In the genomic region with DNA sequence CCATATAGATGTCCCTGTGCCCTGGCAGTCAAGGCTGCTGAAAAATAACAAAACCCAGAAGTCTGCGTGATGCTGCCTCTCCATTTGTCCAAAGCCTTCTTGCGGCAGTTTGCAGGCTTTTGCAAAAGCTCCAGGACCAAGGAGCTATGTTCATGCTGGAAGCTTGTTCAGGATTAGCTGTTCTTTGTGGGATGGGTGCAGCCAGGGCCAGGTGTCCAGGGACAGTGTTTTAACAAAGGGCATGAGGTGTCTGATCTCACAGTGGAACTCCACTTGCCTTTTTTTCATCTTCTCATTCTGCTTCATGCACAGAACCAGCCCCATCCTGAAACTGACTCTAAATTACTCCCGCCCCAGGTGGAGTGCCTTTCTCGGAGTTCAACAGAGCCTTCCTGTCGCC, we compare ENCODE assay signal across 35 cellular contexts. TPM values are rescaled to one million over a fixed set of nuclear protein-coding genes. Genes with fewer than 3 reads are reported as not detected.
"Had no signal": no experiment of that assay in that cellular context is flagged by ENCODE, and none has a peak within 500 bp of the region (broad histone marks: within the 10 kb centered on the region; RNA-seq: fewer than 3 reads in every experiment).

No MANE protein-coding gene starts in this region.

- H3K9me3 ChIP-seq: body of pancreas, esophagus muscularis mucosa, gastroesophageal sphincter had no signal

- H3K27me3 ChIP-seq: body of pancreas, cardiac muscle cell, esophagus muscularis mucosa, gastroesophageal sphincter had no signal

- ATAC-seq: activated CD4-positive, alpha-beta T cell treated with anti-CD3 and anti-CD28 coated beads for 36 hours; activated CD8-positive, alpha-beta memory T cell treated with anti-CD3 and anti-CD28 coated beads, Interleukin-2, amount 10 ng/mL, durations not matched to agents 7 days and 5 days; activated CD8-positive, alpha-beta T cell treated with anti-CD3 and anti-CD28 coated beads, Interleukin-2, amount 10 ng/mL, durations not matched to agents 7 days and 5 days; activated naive CD4-positive, alpha-beta T cell treated with anti-CD3 and anti-CD28 coated beads, Interleukin-2, amount 50 U/mL, for 72 hours; body of pancreas; foreskin keratinocyte; gastroesophageal sphincter had no signal

- H3K27ac Mint-ChIP-seq: activated CD4-positive, alpha-beta memory T cell treated with anti-CD3 and anti-CD28 coated beads for 36 hours; activated CD4-positive, alpha-beta T cell treated with anti-CD3 and anti-CD28 coated beads for 36 hours; activated CD4-positive, alpha-beta T cell treated with anti-CD3 and anti-CD28 coated beads, Interleukin-2, amount 10 ng/mL, durations not matched to agents 24 days and 14 days; activated CD8-positive, alpha-beta memory T cell treated with anti-CD3 and anti-CD28 coated beads, Interleukin-2, amount 10 ng/mL, durations not matched to agents 7 days and 5 days; activated CD8-positive, alpha-beta T cell treated with anti-CD3 and anti-CD28 coated beads, Interleukin-2, amount 10 ng/mL, durations not matched to agents 7 days and 5 days; activated naive CD4-positive, alpha-beta T cell treated with anti-CD3 and anti-CD28 coated beads for 36 hours; activated naive CD4-positive, alpha-beta T cell treated with anti-CD3 and anti-CD28 coated beads, Interleukin-2, amount 50 U/mL, for 72 hours; activated T-helper 1 cell treated with anti-CD3 and anti-CD28 coated beads, Interleukin-12 subunit alpha, Interleukin-12 subunit beta, Interleukin-2, Interleukin-4 antibody, amounts not matched to agents 30 ng/mL and 10 ng/mL and 1 ng/mL, durations not matched to agents 14 hours and 24 hours and 36 hours; activated T-helper 2 cell treated with anti-CD3 and anti-CD28 coated beads, Interferon-gamma antibody, Interleukin-2, Interleukin-4, amounts not matched to agents 10 μg/mL and 5 μg/mL and 100 μg/mL, durations not matched to agents 14 hours and 24 hours and 36 hours had no signal

- H3K4me1 ChIP-seq: body of pancreas, foreskin keratinocyte had no signal

- DNase-seq: activated CD4-positive, alpha-beta memory T cell treated with anti-CD3 and anti-CD28 coated beads for 36 hours; activated CD4-positive, alpha-beta T cell treated with anti-CD3 and anti-CD28 coated beads for 36 hours; activated CD4-positive, alpha-beta T cell treated with anti-CD3 and anti-CD28 coated beads, Interleukin-2, amount 10 ng/mL, durations not matched to agents 24 days and 14 days; activated CD4-positive, CD25-positive, alpha-beta regulatory T cell; activated CD4-positive, CD25-positive, alpha-beta regulatory T cell treated with anti-CD3 and anti-CD28 coated beads, Interleukin-2, amount 50 U/mL, for 72 hours; activated CD8-positive, alpha-beta memory T cell treated with anti-CD3 and anti-CD28 coated beads, Interleukin-2, amount 10 ng/mL, durations not matched to agents 7 days and 5 days; activated CD8-positive, alpha-beta memory T cell treated with anti-CD3 and anti-CD28 coated beads, Interleukin-2, amount 50 U/mL, for 4 hours; activated CD8-positive, alpha-beta T cell treated with anti-CD3 and anti-CD28 coated beads, Interleukin-2, amount 10 ng/mL, durations not matched to agents 7 days and 5 days; activated effector memory CD4-positive, alpha-beta T cell treated with anti-CD3 and anti-CD28 coated beads, Interleukin-2, amount 50 U/mL, for 16 hours; activated naive CD4-positive, alpha-beta T cell treated with anti-CD3 and anti-CD28 coated beads for 36 hours; activated naive CD8-positive, alpha-beta T cell treated with anti-CD3 and anti-CD28 coated beads, Interleukin-2, amount 10 ng/mL, durations not matched to agents 7 days and 5 days; activated T-cell treated with anti-CD3 and anti-CD28 coated beads, Interleukin-2, amount 50 U/mL, for 1 hour; activated T-cell treated with anti-CD3 and anti-CD28 coated beads, Interleukin-2, amount 50 U/mL, for 48 hours; anterior cingulate cortex; body of pancreas; central memory CD4-positive, alpha-beta T cell; cerebellar nuclear complex; cortex of kidney; dermis blood vessel endothelial cell; effector CD8-positive, alpha-beta T cell; foreskin keratinocyte; T-helper 2 cell had no signal

- H3K36me3 ChIP-seq: cardiac muscle cell, gastroesophageal sphincter had no signal

- H3K36me3 Mint-ChIP-seq: activated CD4-positive, alpha-beta memory T cell treated with anti-CD3 and anti-CD28 coated beads for 36 hours; activated CD8-positive, alpha-beta memory T cell treated with anti-CD3 and anti-CD28 coated beads, Interleukin-2, amount 10 ng/mL, durations not matched to agents 7 days and 5 days had no signal

- H3K27ac ChIP-seq: body of pancreas, cardiac muscle cell, epithelial cell of prostate, esophagus muscularis mucosa, foreskin keratinocyte, gastroesophageal sphincter had no signal

- H3K4me3 ChIP-seq: body of pancreas, cardiac muscle cell, esophagus muscularis mucosa, gastroesophageal sphincter had no signal

- H3K9me3 Mint-ChIP-seq: activated T-helper 1 cell treated with anti-CD3 and anti-CD28 coated beads, Interleukin-12 subunit alpha, Interleukin-12 subunit beta, Interleukin-2, Interleukin-4 antibody, amounts not matched to agents 30 ng/mL and 10 ng/mL and 1 ng/mL, durations not matched to agents 14 hours and 24 hours and 36 hours; activated T-helper 2 cell treated with anti-CD3 and anti-CD28 coated beads, Interferon-gamma antibody, Interleukin-2, Interleukin-4, amounts not matched to agents 10 μg/mL and 5 μg/mL and 100 μg/mL, durations not matched to agents 14 hours and 24 hours and 36 hours had no signal

- H3K4me1 Mint-ChIP-seq: activated CD4-positive, alpha-beta T cell treated with anti-CD3 and anti-CD28 coated beads for 36 hours; activated CD4-positive, alpha-beta T cell treated with anti-CD3 and anti-CD28 coated beads, Interleukin-2, amount 10 ng/mL, durations not matched to agents 24 days and 14 days; activated naive CD8-positive, alpha-beta T cell treated with anti-CD3 and anti-CD28 coated beads, Interleukin-2, amount 10 ng/mL, durations not matched to agents 7 days and 5 days had no signal

- FAIRE-seq: colon, endometrium, endothelial cell of umbilical vein had no signal

- H3K4me3 Mint-ChIP-seq: activated CD4-positive, alpha-beta memory T cell treated with anti-CD3 and anti-CD28 coated beads for 36 hours; activated CD4-positive, alpha-beta T cell treated with anti-CD3 and anti-CD28 coated beads for 36 hours; activated CD4-positive, alpha-beta T cell treated with anti-CD3 and anti-CD28 coated beads, Interleukin-2, amount 10 ng/mL, durations not matched to agents 24 days and 14 days; activated CD8-positive, alpha-beta memory T cell treated with anti-CD3 and anti-CD28 coated beads, Interleukin-2, amount 10 ng/mL, durations not matched to agents 7 days and 5 days; activated CD8-positive, alpha-beta T cell treated with anti-CD3 and anti-CD28 coated beads, Interleukin-2, amount 10 ng/mL, durations not matched to agents 7 days and 5 days; activated naive CD4-positive, alpha-beta T cell treated with anti-CD3 and anti-CD28 coated beads for 36 hours; activated naive CD8-positive, alpha-beta T cell treated with anti-CD3 and anti-CD28 coated beads, Interleukin-2, amount 10 ng/mL, durations not matched to agents 7 days and 5 days; activated T-helper 1 cell treated with anti-CD3 and anti-CD28 coated beads, Interleukin-12 subunit alpha, Interleukin-12 subunit beta, Interleukin-2, Interleukin-4 antibody, amounts not matched to agents 30 ng/mL and 10 ng/mL and 1 ng/mL, durations not matched to agents 14 hours and 24 hours and 36 hours had no signal

RNA-seq across cellular contexts. Expression of a gene that starts 31.7 kb away (rescaled TPM):
- total RNA-seq: activated CD4-positive, alpha-beta memory T cell treated with anti-CD3 and anti-CD28 coated beads for 36 hours; activated CD4-positive, alpha-beta T cell treated with anti-CD3 and anti-CD28 coated beads for 36 hours; activated CD4-positive, alpha-beta T cell treated with anti-CD3 and anti-CD28 coated beads, Interleukin-2, amount 10 ng/mL, durations not matched to agents 24 days and 14 days; activated CD8-positive, alpha-beta memory T cell treated with anti-CD3 and anti-CD28 coated beads for 36 hours; activated CD8-positive, alpha-beta memory T cell treated with anti-CD3 and anti-CD28 coated beads, Interleukin-2, amount 10 ng/mL, durations not matched to agents 7 days and 5 days; activated CD8-positive, alpha-beta T cell treated with anti-CD3 and anti-CD28 coated beads, Interleukin-2, amount 10 ng/mL, durations not matched to agents 7 days and 5 days; activated naive CD4-positive, alpha-beta T cell treated with anti-CD3 and anti-CD28 coated beads for 36 hours; activated naive CD4-positive, alpha-beta T cell treated with anti-CD3 and anti-CD28 coated beads, Interleukin-2, amount 50 U/mL, for 72 hours; activated naive CD8-positive, alpha-beta T cell treated with anti-CD3 and anti-CD28 coated beads, Interleukin-2, amount 10 ng/mL, durations not matched to agents 7 days and 5 days; activated T-helper 1 cell treated with anti-CD3 and anti-CD28 coated beads, Interleukin-12 subunit alpha, Interleukin-12 subunit beta, Interleukin-2, Interleukin-4 antibody, amounts not matched to agents 30 ng/mL and 10 ng/mL and 1 ng/mL, durations not matched to agents 14 hours and 24 hours and 36 hours; activated T-helper 2 cell treated with anti-CD3 and anti-CD28 coated beads, Interferon-gamma antibody, Interleukin-2, Interleukin-4, amounts not matched to agents 10 μg/mL and 5 μg/mL and 100 μg/mL, durations not matched to agents 14 hours and 24 hours and 36 hours; body of pancreas; cardiac muscle cell; dermis blood vessel endothelial cell; endothelial cell of umbilical vein; esophagus muscularis mucosa; foreskin keratinocyte; gastroesophageal sphincter; glomerular endothelial cell; T-helper 1 cell treated with Interleukin-12 subunit alpha and Interleukin-12 subunit beta and Interleukin-4 antibody, amounts not matched to agents 30 ng/mL and 1 ng/mL, for 36 hours had no signal
- polyA plus RNA-seq: cardiac muscle cell, endothelial cell of umbilical vein, foreskin keratinocyte had no signal
